Comparison of ENCODE assay signal across 2 cellular contexts in genomic region chr14:76985021-76985420, GRCh38.
TF ChIP-seq lines count a peak whose summit lies in the region.

No MANE protein-coding gene starts in this region.

TF ChIP-seq in A549, 52 proteins besides CTCF, POLR2A, EP300 and RAD21:
- TF ChIP-seq KDM5A (IDR thresholded peaks at IDR 0.05) (no peak), MYC (IDR thresholded peaks at IDR 0.05; ENCODE audit: borderline replicate concordance, low read length) (no peak), ZFP36 (IDR thresholded peaks at IDR 0.05; ENCODE audit: borderline replicate concordance, partially characterized antibody) (no peak), MAX (IDR thresholded peaks at IDR 0.05) (no peak), FOXS1 (CRISPR knock-in tag; IDR thresholded peaks at IDR 0.05) (no peak), MAFK (IDR thresholded peaks at IDR 0.05; ENCODE audit: partially characterized antibody) (no peak), SREBF2 (IDR thresholded peaks at IDR 0.05) (no peak), NFE2L2 (conservative IDR thresholded peaks at IDR 0.05; ENCODE audit: low read length) (no peak), CBX8 (IDR thresholded peaks at IDR 0.05) (no peak), ELK1 (IDR thresholded peaks at IDR 0.05; ENCODE audit: low read depth, low read length) (no peak), HEYL (CRISPR knock-in tag; IDR thresholded peaks at IDR 0.05) (no peak), ESRRA (IDR thresholded peaks at IDR 0.05; ENCODE audit: borderline replicate concordance, low read length) (no peak)

TF ChIP-seq in IMR-90, 13 proteins besides CTCF, POLR2A, EP300 and RAD21:
- TF ChIP-seq SMC3 (IDR thresholded peaks at IDR 0.05; ENCODE audit: low read depth, low read length), result no peak
- TF ChIP-seq BHLHE40 (IDR thresholded peaks at IDR 0.05; ENCODE audit: low read depth, low read length), result peak; percentile 68
